ENCODE assay signal across 8 cellular contexts in genomic region chr11:73307323-73308002, GRCh38. TPM values are rescaled to one million over a fixed set of nuclear protein-coding genes. Genes with fewer than 3 reads are reported as not detected.
DNase-seq lines count a peak whose midpoint lies in the region; FAIRE-seq and TF ChIP-seq lines count a peak whose summit lies in the region.

No MANE protein-coding gene starts in this region.

- peak; percentile 89 for DNase-seq in H54 (ENCODE audit: insufficient read length, low spot score)
- peak; percentile 98 for DNase-seq in MG63
- DNase-seq in SIG-M5 (lab: John Stamatoyannopoulos, UW): peak; percentile 65
- peak; percentile 70 to 92 (median 84) for DNase-seq in activated naive CD4-positive, alpha-beta T cell (lab: John Stamatoyannopoulos, UW)
- peak; percentile 89 to 95 for DNase-seq in frontal cortex (ENCODE audit: low spot score in 2 of 2)
- peak; percentile 47 to 97 (median 86) for DNase-seq in substantia nigra (lab: John Stamatoyannopoulos, UW)

- H3K9me3 ChIP-seq in DOHH2 (ENCODE audit: control insufficient read depth, insufficient read depth, low read length) (no peaks in the 10 kb centered on the region), MG63 (no peaks in the 10 kb centered on the region), neutrophil (no peaks in the 10 kb centered on the region)

- H3K79me2 ChIP-seq in DOHH2 (ENCODE audit: control insufficient read depth, low read length): no peaks in the 10 kb centered on the region

- no peaks in the 10 kb centered on the region for H3K36me3 ChIP-seq in DOHH2 (ENCODE audit: control insufficient read depth, low read length)
- peaks cover 25% of the 10 kb centered on the region for H3K36me3 ChIP-seq in MG63
- no peaks in the 10 kb centered on the region for H3K36me3 ChIP-seq in neutrophil

- H3K4me3 ChIP-seq in DOHH2 (ENCODE audit: low read length) (peak overlapping the region; percentile 86), MG63 (peak overlapping the region; percentile 92), neutrophil (ENCODE audit: low read depth in 1 of 2, low read length in 1 of 2) (peak overlapping the region; percentile 89 to 91)

- peaks cover 24% of the 10 kb centered on the region for H3K4me1 ChIP-seq in DOHH2 (ENCODE audit: control insufficient read depth, low read length)
- H3K4me1 ChIP-seq in neutrophil (ENCODE audit: control insufficient read depth in 1 of 2, insufficient read depth in 1 of 2, low read depth in 1 of 2, low read length in 1 of 2): peaks cover 46 to 60% of the 10 kb centered on the region in 2 experiments

- H3K27ac ChIP-seq in DOHH2 (ENCODE audit: low read depth, low read length) (no peak overlapping the region), neutrophil (peak overlapping the region; percentile 85), substantia nigra (ENCODE audit: low read depth, low read length, poor library complexity, severe bottlenecking) (no peak overlapping the region)

- TF ChIP-seq CTCF in DOHH2 (IDR thresholded peaks at IDR 0.05; ENCODE audit: low read depth, low read length, poor library complexity, severe bottlenecking): peak; percentile 94
- peak; percentile 92 for TF ChIP-seq CTCF in neutrophil (IDR thresholded peaks at IDR 0.05)

- H4K20me1 ChIP-seq in DOHH2 (ENCODE audit: control insufficient read depth, insufficient read depth, low read depth, low read length): no peaks in the 10 kb centered on the region

- TF ChIP-seq POLR2A in H54 (IDR thresholded peaks at IDR 0.05; ENCODE audit: low read depth, low read length): peak; percentile 63; the same call in 1 of the 2 replicates

- H3K27me3 ChIP-seq in DOHH2 (ENCODE audit: control insufficient read depth, low read length) (peaks cover 23% of the 10 kb centered on the region), MG63 (no peaks in the 10 kb centered on the region), neutrophil (peaks cover 7% of the 10 kb centered on the region)

- H3K4me2 ChIP-seq in DOHH2 (ENCODE audit: low read length): peak overlapping the region; percentile 87

- no peaks in the 10 kb centered on the region for H3K9me2 ChIP-seq in DOHH2 (replicated peaks; ENCODE audit: control insufficient read depth, low read length)

- H3F3A ChIP-seq in DOHH2 (ENCODE audit: control insufficient read depth, insufficient read depth): no peaks in the 10 kb centered on the region

- FAIRE-seq in H54 (lab: Jason Lieb, UNC) (no peak), frontal cortex (lab: Jason Lieb, UNC) (no peak)

RNA-seq across cellular contexts. Expression of gene ARHGEF17, which starts 0.6 kb away (rescaled TPM):
- total RNA-seq in MG63 (2014; rRNA removed; shearing (Covaris generic); ENCODE audit: low replicate concordance): 4.7 and 10.9 TPM in 2 replicates
- 16.3 TPM for total RNA-seq in frontal cortex

RNA-seq across cellular contexts. Expression of gene P2RY6, which starts 35.3 kb away (rescaled TPM):
- 6.7 and 23.4 TPM in 2 replicates for total RNA-seq in MG63 (2014; rRNA removed; shearing (Covaris generic); ENCODE audit: low replicate concordance)
- total RNA-seq in frontal cortex: under 0.01 TPM
